27 cellular contexts compared by ENCODE assay signal in genomic region chr5:58946232-58946631, GRCh38.
DNase-seq lines count a peak whose midpoint lies in the region; ATAC-seq, FAIRE-seq and TF ChIP-seq lines count a peak whose summit lies in the region.
"Had no signal": no experiment of that assay in that cellular context is flagged by ENCODE, and none has a peak within 500 bp of the region (broad histone marks: within the 10 kb centered on the region; RNA-seq: fewer than 3 reads in every experiment).

No MANE protein-coding gene starts in this region.

- H3K9me3 ChIP-seq in endothelial cell of umbilical vein (replicated peaks; ENCODE audit: control insufficient read depth, insufficient read depth, low read length), result no peaks in the 10 kb centered on the region

- ATAC-seq in GM18867 (IDR thresholded peaks at IDR 0.05; ENCODE audit: unreplicated experiment), result peak; percentile 76
- peak; percentile 50 for ATAC-seq in HG03280 (IDR thresholded peaks at IDR 0.05; ENCODE audit: unreplicated experiment)
- no peak for ATAC-seq in GM18498 (IDR thresholded peaks at IDR 0.05; ENCODE audit: unreplicated experiment)
- no peak for ATAC-seq in HG02759 (IDR thresholded peaks at IDR 0.05; ENCODE audit: unreplicated experiment)
- ATAC-seq: A549 had no signal

- no peak overlapping the region for H3K4me3 ChIP-seq in endothelial cell of umbilical vein (replicated peaks in 1 of 3; ENCODE audit: insufficient read depth in 1 of 3, low read depth in 1 of 3, low read length in 3 of 3)
- H3K4me3 ChIP-seq: A549; BLaER1 treated with 17β-estradiol and CSF1 and Interleukin-3, amounts not matched to agents 10 nM and 100 nM; GM23248 had no signal

- CTCF ChIA-PET in endothelial cell of umbilical vein (lab: Charles Lee), result interaction anchor here (0.8 to 1.6 kb wide), 4 partner anchors 12 to 228 kb away, joined by 4 to 6 read pairs (median 4); no protein-coding TSS in a partner anchor

- no peaks in the 10 kb centered on the region for H4K20me1 ChIP-seq in endothelial cell of umbilical vein (replicated peaks; ENCODE audit: control insufficient read depth, extremely low read depth, insufficient read depth, low read length)
- H4K20me1 ChIP-seq: BLaER1 treated with 17β-estradiol and CSF1 and Interleukin-3, amounts not matched to agents 10 nM and 100 nM had no signal

- POLR2A ChIA-PET in endothelial cell of umbilical vein (lab: Charles Lee), result interaction anchor here (0.7 kb wide), 1 partner anchor 113 kb away, joined by 5 read pairs; no protein-coding TSS in a partner anchor

- peaks cover 6 to 8% of the 10 kb centered on the region in 2 experiments for H3K27me3 ChIP-seq in endothelial cell of umbilical vein (ENCODE audit: control insufficient read depth in 2 of 2, insufficient read depth in 2 of 2, low read length in 2 of 2)
- H3K27me3 ChIP-seq: BLaER1 treated with 17β-estradiol and CSF1 and Interleukin-3, amounts not matched to agents 10 nM and 100 nM had no signal

- H3K9me1 ChIP-seq in endothelial cell of umbilical vein (replicated peaks; ENCODE audit: control insufficient read depth, extremely low read depth, insufficient read depth, low read length), result no peaks in the 10 kb centered on the region

- no TSS peak for BruUV-seq in endothelial cell of umbilical vein (replicated peaks; lab: Mats Ljungman, UMichigan)

- no peak for TF ChIP-seq POLR2A in endothelial cell of umbilical vein (IDR thresholded peaks at IDR 0.05; ENCODE audit: low read depth, low read length)

- dilution Hi-C loops in endothelial cell of umbilical vein (cut with MboI; ENCODE audit: extremely low pct_ligation_motif_present, low sequenced_read_pairs), result no loop called here

- no peak for TF ChIP-seq CTCF in endothelial cell of umbilical vein (IDR thresholded peaks at IDR 0.05; ENCODE audit: extremely low read depth in 1 of 2, insufficient read depth in 1 of 2, low read depth in 1 of 2, low read length in 2 of 2)

- no peak overlapping the region for H3K9ac ChIP-seq in endothelial cell of umbilical vein (replicated peaks; ENCODE audit: extremely low read depth, insufficient read depth, low read length)
- H3K9ac ChIP-seq: BLaER1 treated with 17β-estradiol and CSF1 and Interleukin-3, amounts not matched to agents 10 nM and 100 nM; GM23248 had no signal

- DNase-seq in endothelial cell of umbilical vein (ENCODE audit: low read depth, low spot score) (no peak), renal cortical epithelial cell (ENCODE audit: low read depth) (peak; percentile 28), NCI-H128 (lab: John Stamatoyannopoulos, UW; ENCODE audit: unreplicated experiment) (no peak)
- no peak for DNase-seq in effector CD4-positive, alpha-beta T cell
- DNase-seq: AML-193; CD4-positive, alpha-beta memory T cell; COR-L47; GM23248; H9; HFFc6; IMR-90; KG1; MM.1S; NCI-H1417; NCI-H1694; NCI-H2029 treated with DMSO at 0.1 percent for 48 hours; NCI-H446 treated with DMSO at 0.1 percent for 48 hours; NCI-H526 treated with DMSO at 0.1 percent for 48 hours; SHP77 had no signal

- FAIRE-seq in endothelial cell of umbilical vein (lab: Jason Lieb, UNC), result peak; percentile 37
- FAIRE-seq: A549, G401.6 had no signal

- H2AFZ ChIP-seq in endothelial cell of umbilical vein (ENCODE audit: low read depth, low read length), result no peak overlapping the region
- H2AFZ ChIP-seq: GM23248 had no signal

- H3K4me2 ChIP-seq in endothelial cell of umbilical vein (ENCODE audit: insufficient read depth, low read length), result no peak overlapping the region
- H3K4me2 ChIP-seq: A549 had no signal

- intact Hi-C loops in endothelial cell of umbilical vein (cut with micrococcal nuclease), result no loop called here

- H3K27ac ChIP-seq in endothelial cell of umbilical vein (ENCODE audit: insufficient read depth, low read depth, low read length), result no peak overlapping the region
- H3K27ac ChIP-seq: A549, GM23248, RWPE1 had no signal

- no peaks in the 10 kb centered on the region for H3K79me2 ChIP-seq in endothelial cell of umbilical vein (ENCODE audit: control insufficient read depth, insufficient read depth, low read length)

- H3K36me3 ChIP-seq in endothelial cell of umbilical vein (ENCODE audit: control insufficient read depth in 2 of 2, extremely low read depth in 1 of 2, insufficient read depth in 2 of 2, low read length in 2 of 2), result no peaks in the 10 kb centered on the region
- H3K36me3 ChIP-seq: BLaER1 treated with 17β-estradiol and CSF1 and Interleukin-3, amounts not matched to agents 10 nM and 100 nM had no signal

- no peaks in the 10 kb centered on the region for H3K4me1 ChIP-seq in endothelial cell of umbilical vein (ENCODE audit: control insufficient read depth, extremely low read depth, insufficient read depth, low read length)
- H3K4me1 ChIP-seq: A549 had no signal

TF ChIP-seq in endothelial cell of umbilical vein, 7 proteins besides CTCF, POLR2A, EP300 and RAD21:
- no peak for TF ChIP-seq FOS (IDR thresholded peaks at IDR 0.05; ENCODE audit: borderline replicate concordance, insufficient read depth, low read length)
- TF ChIP-seq EZH2 (IDR thresholded peaks at IDR 0.05; ENCODE audit: borderline replicate concordance, low read depth, low read length, severe bottlenecking), result no peak
- no peak for TF ChIP-seq POLR2AphosphoS5 (IDR thresholded peaks at IDR 0.05; ENCODE audit: insufficient read depth, low read depth, low read length)
- TF ChIP-seq JUN (IDR thresholded peaks at IDR 0.05; ENCODE audit: borderline replicate concordance, insufficient read depth, insufficient read length, low read depth), result no peak
- no peak for TF ChIP-seq GATA2 (IDR thresholded peaks at IDR 0.05; ENCODE audit: insufficient read depth, insufficient read length, low read depth, low read length)
- TF ChIP-seq MYC (IDR thresholded peaks at IDR 0.05; ENCODE audit: low read depth, low read length), result no peak
- TF ChIP-seq MAX (IDR thresholded peaks at IDR 0.05; ENCODE audit: insufficient read depth, insufficient read length), result no peak
TF ChIP-seq in endothelial cell of umbilical vein: peak in this region for 0.

Comparison
In these comparisons a context has a peak if more than half of its experiments do, and no peak if none do; other contexts are left out.
1. ATAC-seq: peak in GM18867 (single experiment) and HG03280 (single experiment); none in GM18498 (single experiment) and HG02759 (single experiment).